Comparison of ENCODE assay signal across 11 cellular contexts in genomic region chr6:9520417-9521151, GRCh38.
DNase-seq lines count a peak whose midpoint lies in the region; ATAC-seq and TF ChIP-seq lines count a peak whose summit lies in the region.
"Had no signal": no experiment of that assay in that cellular context is flagged by ENCODE, and none has a peak within 500 bp of the region (broad histone marks: within the 10 kb centered on the region; RNA-seq: fewer than 3 reads in every experiment).

No MANE protein-coding gene starts in this region.

- no peak overlapping the region for H3K9ac ChIP-seq in endodermal cell (ENCODE audit: extremely low read depth, low read length, poor library complexity, severe bottlenecking)
- H3K9ac ChIP-seq: KMS-11 had no signal

- H3K27me3 ChIP-seq in endodermal cell (ENCODE audit: control insufficient read depth, insufficient read depth, low read length, poor library complexity, severe bottlenecking): no peaks in the 10 kb centered on the region
- no peaks in the 10 kb centered on the region for H3K27me3 ChIP-seq in heart right ventricle

- no peak overlapping the region for H3K4me3 Mint-ChIP-seq in endodermal cell
- H3K4me3 Mint-ChIP-seq: WTC11 had no signal

- WGBS in endodermal cell (ENCODE audit: insufficient coverage in 1 of 2, insufficient read length in 1 of 2), 2 experiments: 88 to 100% methylated on average over 2 to 8 of the region's 8 CpGs
- WGBS in heart right ventricle, 2 donors: 63 to 69% methylated on average over 8 of the region's 8 CpGs

- H3K36me3 Mint-ChIP-seq in endodermal cell (ENCODE audit: low read depth): no peaks in the 10 kb centered on the region
- H3K36me3 Mint-ChIP-seq: WTC11 had no signal

- peak; percentile 89 for DNase-seq in RPMI7951 (ENCODE audit: low read depth)
- peak; percentile 28 to 95 for DNase-seq in lung microvascular endothelial cell (ENCODE audit: low read depth in 2 of 2)
- no peak for DNase-seq in endodermal cell
- DNase-seq in heart right ventricle: no peak
- DNase-seq in C1 segment of cervical spinal cord (lab: John Stamatoyannopoulos, UW): no peak
- no peak for DNase-seq in SHP77 (lab: John Stamatoyannopoulos, UW)
- DNase-seq: effector CD4-positive, alpha-beta T cell had no signal

- H3K27me3 Mint-ChIP-seq in endodermal cell (ENCODE audit: insufficient read depth): no peaks in the 10 kb centered on the region

- H3K9me3 Mint-ChIP-seq in endodermal cell: no peaks in the 10 kb centered on the region
- H3K9me3 Mint-ChIP-seq: WTC11 had no signal

- TF ChIP-seq CTCF in endodermal cell (conservative IDR thresholded peaks at IDR 0.05) (no peak), heart right ventricle (IDR thresholded peaks at IDR 0.05) (no peak)

- intact Hi-C loops in heart right ventricle (cut with DNase I): no loop called here

- H3K27ac ChIP-seq in endodermal cell (ENCODE audit: low read depth, low read length): no peak overlapping the region
- no peak overlapping the region for H3K27ac ChIP-seq in heart right ventricle
- H3K27ac ChIP-seq: KMS-11 had no signal

- peaks cover 12% of the 10 kb centered on the region for H3K4me1 Mint-ChIP-seq in endodermal cell

- no peaks in the 10 kb centered on the region for H3K36me3 ChIP-seq in endodermal cell (ENCODE audit: control insufficient read depth, insufficient read depth, low read length)
- H3K36me3 ChIP-seq in heart right ventricle: no peaks in the 10 kb centered on the region

- no peak overlapping the region for H3K4me3 ChIP-seq in endodermal cell (ENCODE audit: low read length)
- H3K4me3 ChIP-seq in heart right ventricle: no peak overlapping the region

- peaks cover 5% of the 10 kb centered on the region for H3K4me1 ChIP-seq in endodermal cell (ENCODE audit: control insufficient read depth, insufficient read depth, low read length)
- H3K4me1 ChIP-seq in heart right ventricle: no peaks in the 10 kb centered on the region

- ATAC-seq in GM18502 (IDR thresholded peaks at IDR 0.05; ENCODE audit: poor library complexity, unreplicated experiment): peak; percentile 69
- peak; percentile 35 for ATAC-seq in HG02623 (IDR thresholded peaks at IDR 0.05; ENCODE audit: unreplicated experiment)
- ATAC-seq in heart right ventricle: no peak
- ATAC-seq: WTC11 had no signal

- H3K9me3 ChIP-seq in endodermal cell (ENCODE audit: control insufficient read depth, low read length) (no peaks in the 10 kb centered on the region), heart right ventricle (no peaks in the 10 kb centered on the region)

- H3K27ac Mint-ChIP-seq in endodermal cell: no peak overlapping the region
- H3K27ac Mint-ChIP-seq: WTC11 had no signal

Comparison
In these comparisons a context has a peak if more than half of its experiments do, and no peak if none do; other contexts are left out.
1. ATAC-seq: peak in GM18502 (single experiment) and HG02623 (single experiment); none in heart right ventricle (0 of 8).
2. DNase-seq: peak in RPMI7951 (single experiment) and lung microvascular endothelial cell (2 of 2); none in endodermal cell (single experiment), heart right ventricle (0 of 2), C1 segment of cervical spinal cord (0 of 14) and SHP77 (0 of 2).